Comparison of ENCODE assay signal across 1 cellular context in the genomic region with DNA sequence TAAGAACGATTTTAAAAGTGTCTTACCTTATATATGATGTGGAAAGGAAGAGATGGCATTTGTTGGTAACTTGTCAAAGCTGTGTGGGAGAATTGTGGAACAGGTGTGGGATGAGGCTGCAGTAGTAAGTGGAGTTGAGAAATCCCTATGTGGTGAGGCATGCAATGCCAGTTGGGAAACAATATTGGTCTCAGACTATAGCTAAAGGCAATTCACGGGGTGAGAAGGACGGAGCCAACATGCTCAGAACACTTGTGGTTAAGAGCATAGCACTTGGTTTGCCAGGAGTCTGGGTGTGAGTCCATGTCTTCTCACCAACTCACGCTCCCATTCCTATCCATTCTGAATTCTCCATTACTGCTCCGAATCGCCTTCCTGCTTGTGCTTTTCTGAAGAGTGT.
TF ChIP-seq lines count a peak whose summit lies in the region.

No MANE protein-coding gene starts in this region.

TF ChIP-seq in HepG2, 621 proteins besides CTCF, POLR2A, EP300 and RAD21 (continued from another document):
- TF ChIP-seq RERE (CRISPR knock-in tag; IDR thresholded peaks at IDR 0.05; ENCODE audit: low read depth) (no peak), ZMAT5 (CRISPR knock-in tag; IDR thresholded peaks at IDR 0.05; ENCODE audit: borderline replicate concordance, low read depth) (no peak), ZNF44 (CRISPR knock-in tag; IDR thresholded peaks at IDR 0.05) (no peak), SMAD3 (CRISPR knock-in tag; IDR thresholded peaks at IDR 0.05) (no peak), HNRNPUL1 (IDR thresholded peaks at IDR 0.05; ENCODE audit: low read depth, low read length) (no peak), SP5 (CRISPR knock-in tag; IDR thresholded peaks at IDR 0.05; ENCODE audit: borderline replicate concordance, low read depth) (no peak), SP1 (IDR thresholded peaks at IDR 0.05) (no peak), SP1 (CRISPR knock-in tag; IDR thresholded peaks at IDR 0.05) (no peak), HES4 (CRISPR knock-in tag; IDR thresholded peaks at IDR 0.05; ENCODE audit: borderline replicate concordance) (no peak), ZSCAN25 (CRISPR knock-in tag; IDR thresholded peaks at IDR 0.05) (no peak), KLF13 (CRISPR knock-in tag; IDR thresholded peaks at IDR 0.05) (no peak), HNRNPH1 (optimal IDR thresholded peaks at IDR 0.05; ENCODE audit: low read depth, low read length) (no peak)
- TF ChIP-seq, protein P1, sequence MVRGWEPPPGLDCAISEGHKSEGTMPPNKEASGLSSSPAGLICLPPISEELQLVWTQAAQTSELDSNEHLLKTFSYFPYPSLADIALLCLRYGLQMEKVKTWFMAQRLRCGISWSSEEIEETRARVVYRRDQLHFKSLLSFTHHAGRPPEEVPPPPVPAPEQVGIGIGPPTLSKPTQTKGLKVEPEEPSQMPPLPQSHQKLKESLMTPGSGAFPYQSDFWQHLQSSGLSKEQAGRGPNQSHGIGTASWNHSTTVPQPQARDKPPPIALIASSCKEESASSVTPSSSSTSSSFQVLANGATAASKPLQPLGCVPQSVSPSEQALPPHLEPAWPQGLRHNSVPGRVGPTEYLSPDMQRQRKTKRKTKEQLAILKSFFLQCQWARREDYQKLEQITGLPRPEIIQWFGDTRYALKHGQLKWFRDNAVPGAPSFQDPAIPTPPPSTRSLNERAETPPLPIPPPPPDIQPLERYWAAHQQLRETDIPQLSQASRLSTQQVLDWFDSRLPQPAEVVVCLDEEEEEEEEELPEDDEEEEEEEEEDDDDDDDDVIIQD (CRISPR knock-in tag; IDR thresholded peaks at IDR 0.05; ENCODE audit: low read depth) = no peak
- TF ChIP-seq, protein P2, sequence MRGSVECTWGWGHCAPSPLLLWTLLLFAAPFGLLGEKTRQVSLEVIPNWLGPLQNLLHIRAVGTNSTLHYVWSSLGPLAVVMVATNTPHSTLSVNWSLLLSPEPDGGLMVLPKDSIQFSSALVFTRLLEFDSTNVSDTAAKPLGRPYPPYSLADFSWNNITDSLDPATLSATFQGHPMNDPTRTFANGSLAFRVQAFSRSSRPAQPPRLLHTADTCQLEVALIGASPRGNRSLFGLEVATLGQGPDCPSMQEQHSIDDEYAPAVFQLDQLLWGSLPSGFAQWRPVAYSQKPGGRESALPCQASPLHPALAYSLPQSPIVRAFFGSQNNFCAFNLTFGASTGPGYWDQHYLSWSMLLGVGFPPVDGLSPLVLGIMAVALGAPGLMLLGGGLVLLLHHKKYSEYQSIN (CRISPR knock-in tag; IDR thresholded peaks at IDR 0.05; ENCODE audit: borderline replicate concordance) = no peak
- TF ChIP-seq, protein P3, sequence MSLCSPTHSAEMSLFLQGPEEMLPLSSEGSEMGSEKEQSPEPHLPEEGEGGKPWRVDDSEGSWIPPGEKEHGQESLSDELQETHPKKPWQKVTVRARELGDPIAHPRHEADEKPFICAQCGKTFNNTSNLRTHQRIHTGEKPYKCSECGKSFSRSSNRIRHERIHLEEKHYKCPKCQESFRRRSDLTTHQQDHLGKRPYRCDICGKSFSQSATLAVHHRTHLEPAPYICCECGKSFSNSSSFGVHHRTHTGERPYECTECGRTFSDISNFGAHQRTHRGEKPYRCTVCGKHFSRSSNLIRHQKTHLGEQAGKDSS (CRISPR knock-in tag; IDR thresholded peaks at IDR 0.05; ENCODE audit: borderline replicate concordance, low read depth) = no peak
